21 cellular contexts compared by ENCODE assay signal in genomic region chr4:25585901-25586523, GRCh38.
DNase-seq lines count a peak whose midpoint lies in the region; ATAC-seq lines count a peak whose summit lies in the region.
"Had no signal": no experiment of that assay in that cellular context is flagged by ENCODE, and none has a peak within 500 bp of the region (broad histone marks: within the 10 kb centered on the region; RNA-seq: fewer than 3 reads in every experiment).

No MANE protein-coding gene starts in this region.

- no peak overlapping the region for H2AK5ac ChIP-seq in trophoblast cell (ENCODE audit: low read length)

- peaks cover 7 to 11% of the 10 kb centered on the region in 2 experiments for H3K4me1 ChIP-seq in trophoblast cell (ENCODE audit: control insufficient read depth in 1 of 2, insufficient read depth in 2 of 2, low read length in 2 of 2)

- H2AFZ ChIP-seq in trophoblast cell (ENCODE audit: insufficient read depth, low read length, poor library complexity): no peak overlapping the region

- WGBS in trophoblast cell (ENCODE audit: extremely low coverage, insufficient coverage, insufficient read length): no CpG with 5 or more reads among the region's 9 CpGs

- H3K36me3 ChIP-seq in H7 (replicated peaks; ENCODE audit: control insufficient read depth, insufficient read depth, low read length) (no peaks in the 10 kb centered on the region), trophoblast cell (ENCODE audit: control insufficient read depth in 1 of 2, insufficient read depth in 2 of 2, low read length in 2 of 2) (no peaks in the 10 kb centered on the region)
- H3K36me3 ChIP-seq: SJCRH30 had no signal

- H2BK120ac ChIP-seq in trophoblast cell (ENCODE audit: insufficient read depth, low read length, poor library complexity): no peak overlapping the region

- H3K27ac ChIP-seq in trophoblast cell (ENCODE audit: low read depth, low read length): no peak overlapping the region

- H3K27me3 ChIP-seq in H7 (ENCODE audit: control insufficient read depth, insufficient read depth, low read length): no peaks in the 10 kb centered on the region
- H3K27me3 ChIP-seq in trophoblast cell (ENCODE audit: insufficient read depth, low read length): no peaks in the 10 kb centered on the region
- H3K27me3 ChIP-seq: SJCRH30 had no signal

- H3K4me2 ChIP-seq in trophoblast cell (ENCODE audit: low read length): no peak overlapping the region

- no peaks in the 10 kb centered on the region for H3K79me1 ChIP-seq in trophoblast cell (ENCODE audit: low read length)

- H3K4ac ChIP-seq in trophoblast cell (ENCODE audit: low read depth, low read length): no peak overlapping the region

- no peak overlapping the region for H2BK12ac ChIP-seq in trophoblast cell (ENCODE audit: low read length)

- no peak overlapping the region for H3K14ac ChIP-seq in trophoblast cell (ENCODE audit: low read length)

- no peaks in the 10 kb centered on the region for H3K79me2 ChIP-seq in trophoblast cell (ENCODE audit: control insufficient read depth, insufficient read depth, low read length, poor library complexity)

- no peak overlapping the region for H2BK5ac ChIP-seq in trophoblast cell (ENCODE audit: low read depth, low read length, poor library complexity)

- no peak overlapping the region for H4K8ac ChIP-seq in trophoblast cell (ENCODE audit: low read depth, low read length)

- peaks cover 3% of the 10 kb centered on the region for H3K9me3 ChIP-seq in trophoblast cell (ENCODE audit: insufficient read depth, low read depth, low read length)
- H3K9me3 ChIP-seq: SJCRH30 had no signal

- DNase-seq in H7: peak; percentile 65
- peak; percentile 67 for DNase-seq in ecto neural progenitor cell (ENCODE audit: low spot score)
- DNase-seq in iPS-NIHi11 (ENCODE audit: low spot score): peak; percentile 52
- DNase-seq in trophoblast cell: no peak
- no peak for DNase-seq in SKM-1 treated with dmso at 0.1 percent for 144 hours (lab: John Stamatoyannopoulos, UW; ENCODE audit: unreplicated experiment)
- DNase-seq in amniotic stem cell (lab: John Stamatoyannopoulos, UW): no peak
- DNase-seq: Calu3, DMS79 treated with DMSO at 0.1 percent for 48 hours, GF-D8, KBM-7, MV-4-11, NCI-H1105 treated with DMSO at 0.1 percent for 48 hours, NCI-H146, NCI-H1930, NCI-H446, NCI-H524 treated with DMSO at 0.1 percent for 48 hours, NCI-H774, PC-3, SJCRH30 had no signal

- no peak overlapping the region for H4K91ac ChIP-seq in trophoblast cell (ENCODE audit: low read depth, low read length)

- no peak overlapping the region for H3K9ac ChIP-seq in trophoblast cell (ENCODE audit: low read length)

- no peak for ATAC-seq in HG02938 (IDR thresholded peaks at IDR 0.05; ENCODE audit: unreplicated experiment)
- ATAC-seq: PC-3, SK-N-SH treated with all-trans-retinoic acid at 6 μM for 48 hours had no signal

- H3K4me3 ChIP-seq in H7 (ENCODE audit: insufficient read depth, low read depth, low read length) (no peak overlapping the region), trophoblast cell (ENCODE audit: low read depth, low read length) (peak overlapping the region; percentile 9)
- H3K4me3 ChIP-seq: SJCRH30 had no signal

- no peak overlapping the region for H4K12ac ChIP-seq in trophoblast cell (ENCODE audit: low read depth, low read length)

- H3K18ac ChIP-seq in trophoblast cell (ENCODE audit: low read length): no peak overlapping the region

- no peak overlapping the region for H3K23ac ChIP-seq in trophoblast cell (ENCODE audit: low read length)

Comparison
In these comparisons a context has a peak if more than half of its experiments do, and no peak if none do; other contexts are left out.
1. DNase-seq: peak in H7 (single experiment), ecto neural progenitor cell (single experiment) and iPS-NIHi11 (single experiment); none in trophoblast cell (0 of 2), SKM-1 treated with dmso at 0.1 percent for 144 hours (single experiment) and amniotic stem cell (single experiment).